3 cellular contexts compared by ENCODE assay signal in genomic region chr10:91257310-91257709, GRCh38.
"Had no signal": no experiment of that assay in that cellular context is flagged by ENCODE, and none has a peak within 500 bp of the region (broad histone marks: within the 10 kb centered on the region; RNA-seq: fewer than 3 reads in every experiment).

No MANE protein-coding gene starts in this region.

- H3K4me3 ChIP-seq: GM12878 had no signal

- ATAC-seq: GM12878 had no signal

- DNase-seq: GDM1, GF-D8 had no signal
